Comparison of ENCODE assay signal across 7 cellular contexts in genomic region chr2:85605406-85606115, GRCh38. TPM values are rescaled to one million over a fixed set of nuclear protein-coding genes. Genes with fewer than 3 reads are reported as not detected.
DNase-seq lines count a peak whose midpoint lies in the region; ATAC-seq and TF ChIP-seq lines count a peak whose summit lies in the region.
"Had no signal": no experiment of that assay in that cellular context is flagged by ENCODE, and none has a peak within 500 bp of the region (broad histone marks: within the 10 kb centered on the region; RNA-seq: fewer than 3 reads in every experiment).

No MANE protein-coding gene starts in this region.

- no peak for TF ChIP-seq CTCF in coronary artery (IDR thresholded peaks at IDR 0.05)

- peak overlapping the region; percentile 87 for H3K4me3 ChIP-seq in coronary artery

- ATAC-seq in HG03095 (IDR thresholded peaks at IDR 0.05; ENCODE audit: unreplicated experiment) = no peak

- DNase-seq in HS-27A (ENCODE audit: low read depth) = peak; percentile 99
- no peak for DNase-seq in coronary artery (ENCODE audit: low spot score)
- DNase-seq in pulmonary artery endothelial cell (ENCODE audit: low read depth, low spot score) = peak; percentile 67
- DNase-seq in NCI-H526 (lab: John Stamatoyannopoulos, UW) = no peak
- DNase-seq in NCI-H69 (lab: John Stamatoyannopoulos, UW) = no peak
- DNase-seq: T1000 had no signal

- H3K27ac ChIP-seq in coronary artery = peak overlapping the region; percentile 29 to 77

RNA-seq across cellular contexts. Expression of gene TMEM150A, which starts 3.1 kb away (rescaled TPM):
- total RNA-seq in pulmonary artery endothelial cell = 8.5 and 8.8 TPM in 2 replicates

RNA-seq across cellular contexts. Expression of gene C2orf68, which starts 6.3 kb away (rescaled TPM):
- total RNA-seq in pulmonary artery endothelial cell = 20.6 and 21.2 TPM in 2 replicates

RNA-seq across cellular contexts. Expression of gene RNF181, which starts 10.0 kb away (rescaled TPM):
- 164 and 248 TPM in 2 replicates for total RNA-seq in pulmonary artery endothelial cell

RNA-seq across cellular contexts. Expression of gene USP39, which starts 10.4 kb away (rescaled TPM):
- 56.8 and 75.7 TPM in 2 replicates for total RNA-seq in pulmonary artery endothelial cell

RNA-seq across cellular contexts. Expression of gene VAMP5, which starts 21.3 kb away (rescaled TPM):
- total RNA-seq in pulmonary artery endothelial cell = 60.0 and 101 TPM in 2 replicates

Comparison
In these comparisons a context has a peak if more than half of its experiments do, and no peak if none do; other contexts are left out.
1. DNase-seq: peak in HS-27A (single experiment) and pulmonary artery endothelial cell (single experiment); none in coronary artery (single experiment), NCI-H526 (0 of 2) and NCI-H69 (single experiment).